In genomic region chr7:24411226-24411625, GRCh38 we compare ENCODE assay signal across 1 cellular context.
TF ChIP-seq lines count a peak whose summit lies in the region.

No MANE protein-coding gene starts in this region.

TF ChIP-seq in GM23338, 12 proteins besides CTCF, POLR2A, EP300 and RAD21 (continued from another document):
- TF ChIP-seq ZNF462 (CRISPR knock-in tag; IDR thresholded peaks at IDR 0.05) = no peak
